ENCODE assay signal across 15 cellular contexts in genomic region chr7:129734400-129734799, GRCh38.
DNase-seq lines count a peak whose midpoint lies in the region; ATAC-seq and TF ChIP-seq lines count a peak whose summit lies in the region.
"Had no signal": no experiment of that assay in that cellular context is flagged by ENCODE, and none has a peak within 500 bp of the region (broad histone marks: within the 10 kb centered on the region; RNA-seq: fewer than 3 reads in every experiment).

No MANE protein-coding gene starts in this region.

- H3K4me3 Mint-ChIP-seq in GM23338 = no peak overlapping the region
- H3K4me3 Mint-ChIP-seq: CD4-positive, alpha-beta T cell had no signal

- no peak overlapping the region for H3K27ac ChIP-seq in GM23338 (ENCODE audit: low read depth)
- peak overlapping the region; percentile 18 for H3K27ac ChIP-seq in skeletal muscle tissue (ENCODE audit: low read depth, low read length)
- H3K27ac ChIP-seq: BLaER1 treated with 17β-estradiol and CSF1 and Interleukin-3, amounts not matched to agents 10 nM and 100 nM had no signal

- H3K4me1 Mint-ChIP-seq in GM23338 = peaks cover 25% of the 10 kb centered on the region

- peak overlapping the region in 1 of 3 donors; percentile 2 for H3K9ac ChIP-seq in skeletal muscle tissue (ENCODE audit: low read depth in 1 of 3, low read length in 3 of 3)
- H3K9ac ChIP-seq: BLaER1 treated with 17β-estradiol and CSF1 and Interleukin-3, amounts not matched to agents 10 nM and 100 nM had no signal

- DNase-seq in NCI-H2196 (lab: John Stamatoyannopoulos, UW; ENCODE audit: unreplicated experiment) = peak; percentile 4
- no peak for DNase-seq in NCI-H2196 treated with DMSO at 0.1 percent for 48 hours (lab: John Stamatoyannopoulos, UW; ENCODE audit: unreplicated experiment)
- DNase-seq in GM23338 (ENCODE audit: low spot score) = no peak
- peak; percentile 24 for DNase-seq in left kidney (ENCODE audit: low read depth, low spot score)
- DNase-seq: 8988T; AML-193; Calu3; CD4-positive, alpha-beta T cell; DMS79; IMR-90 had no signal

- H3F3A ChIP-seq in GM23338 (replicated peaks; ENCODE audit: low read depth) = no peaks in the 10 kb centered on the region

- TF ChIP-seq CTCF in GM23338 (conservative IDR thresholded peaks at IDR 0.05; ENCODE audit: low read depth in 2 of 2) = no peak

- H3K27me3 ChIP-seq in GM23338 (ENCODE audit: insufficient read depth) = no peaks in the 10 kb centered on the region
- H3K27me3 ChIP-seq in skeletal muscle tissue (ENCODE audit: control insufficient read depth in 3 of 3, insufficient read depth in 3 of 3, low read length in 3 of 3) = no peaks in the 10 kb centered on the region
- H3K27me3 ChIP-seq: BLaER1 treated with 17β-estradiol and CSF1 and Interleukin-3, amounts not matched to agents 10 nM and 100 nM had no signal

- H3K36me3 ChIP-seq in GM23338 (ENCODE audit: insufficient read depth) = no peaks in the 10 kb centered on the region
- H3K36me3 ChIP-seq in skeletal muscle tissue (ENCODE audit: control insufficient read depth in 3 of 3, insufficient read depth in 3 of 3, low read length in 3 of 3) = peaks cover 8 to 15% (median 15%) of the 10 kb centered on the region in 3 donors

- H3K36me3 Mint-ChIP-seq in GM23338 (ENCODE audit: low read depth) = peaks cover 27% of the 10 kb centered on the region

- H3K4me1 ChIP-seq in GM23338 (ENCODE audit: insufficient read depth) (peaks cover 18% of the 10 kb centered on the region), skeletal muscle tissue (ENCODE audit: control insufficient read depth in 3 of 3, insufficient read depth in 3 of 3, low read length in 3 of 3) (peaks cover 23 to 37% (median 30%) of the 10 kb centered on the region in 3 donors)
- H3K4me1 ChIP-seq: BLaER1 treated with 17β-estradiol and CSF1 and Interleukin-3, amounts not matched to agents 10 nM and 100 nM had no signal

- H4K20me1 ChIP-seq in GM23338 (replicated peaks; ENCODE audit: insufficient read depth) = peaks cover 3% of the 10 kb centered on the region; the same call in 1 of the 2 replicates
- H4K20me1 ChIP-seq: BLaER1 treated with 17β-estradiol and CSF1 and Interleukin-3, amounts not matched to agents 10 nM and 100 nM had no signal

- no peaks in the 10 kb centered on the region for H3K9me2 ChIP-seq in GM23338 (ENCODE audit: insufficient read depth)

- H3K4me3 ChIP-seq in GM23338 (no peak overlapping the region), skeletal muscle tissue (ENCODE audit: low read length in 3 of 3) (peak overlapping the region in 1 of 3 donors; percentile 13)
- H3K4me3 ChIP-seq: BLaER1 treated with 17β-estradiol and CSF1 and Interleukin-3, amounts not matched to agents 10 nM and 100 nM; GM12878 had no signal

- H3K27me3 Mint-ChIP-seq in GM23338 (ENCODE audit: insufficient read depth, low read depth, poor library complexity) = peaks cover 2% of the 10 kb centered on the region
- H3K27me3 Mint-ChIP-seq: CD4-positive, alpha-beta T cell had no signal

- ATAC-seq in GM23338 = peak; percentile 44
- no peak for ATAC-seq in HG03521 (IDR thresholded peaks at IDR 0.05; ENCODE audit: unreplicated experiment)
- no peak for ATAC-seq in HG03460 (IDR thresholded peaks at IDR 0.05; ENCODE audit: unreplicated experiment)
- ATAC-seq: GM12878 had no signal

- no peaks in the 10 kb centered on the region for H3K79me2 ChIP-seq in GM23338 (replicated peaks; ENCODE audit: insufficient read depth)

- no peak overlapping the region for H3K4me2 ChIP-seq in GM23338
- H3K4me2 ChIP-seq: BLaER1 treated with 17β-estradiol and CSF1 and Interleukin-3, amounts not matched to agents 10 nM and 100 nM had no signal

- H2AFZ ChIP-seq in GM23338 = no peak overlapping the region

- peak overlapping the region; percentile 52; the same call in 1 of the 2 replicates for H3K27ac Mint-ChIP-seq in GM23338
- H3K27ac Mint-ChIP-seq: CD4-positive, alpha-beta T cell had no signal

- H3K9me3 Mint-ChIP-seq in GM23338 = no peaks in the 10 kb centered on the region
- H3K9me3 Mint-ChIP-seq: CD4-positive, alpha-beta T cell had no signal

- H3K9me3 ChIP-seq in skeletal muscle tissue (ENCODE audit: control insufficient read depth in 3 of 3, low read length in 3 of 3) = no peaks in the 10 kb centered on the region
- H3K9me3 ChIP-seq: BLaER1 treated with 17β-estradiol and CSF1 and Interleukin-3, amounts not matched to agents 10 nM and 100 nM had no signal

TF ChIP-seq in GM23338, 12 proteins besides CTCF, POLR2A, EP300 and RAD21 (continues in another document):
- TF ChIP-seq EZH2 (IDR thresholded peaks at IDR 0.05; ENCODE audit: low read depth, unreplicated experiment) = no peak
- TF ChIP-seq ZNF114 (CRISPR knock-in tag; IDR thresholded peaks at IDR 0.05) = no peak
- no peak for TF ChIP-seq ZNF331 (CRISPR knock-in tag; IDR thresholded peaks at IDR 0.05; ENCODE audit: low read depth)
- no peak for TF ChIP-seq EZH2phosphoT487 (IDR thresholded peaks at IDR 0.05; ENCODE audit: unreplicated experiment)
- TF ChIP-seq ETS1 (IDR thresholded peaks at IDR 0.05) = no peak
- TF ChIP-seq REST (IDR thresholded peaks at IDR 0.05; ENCODE audit: unreplicated experiment) = no peak
- TF ChIP-seq POLR2AphosphoS5 (IDR thresholded peaks at IDR 0.05; ENCODE audit: low read depth) = no peak
- no peak for TF ChIP-seq STAT1 (IDR thresholded peaks at IDR 0.05; ENCODE audit: unreplicated experiment)

Comparison
In these comparisons a context has a peak if more than half of its experiments do, and no peak if none do; other contexts are left out.
1. DNase-seq: peak in NCI-H2196 (single experiment) and left kidney (single experiment); none in NCI-H2196 treated with DMSO at 0.1 percent for 48 hours (single experiment) and GM23338 (single experiment).